ENCODE assay signal across 8 cellular contexts in genomic region chr2:176638167-176639015, GRCh38.
DNase-seq lines count a peak whose midpoint lies in the region; ATAC-seq, FAIRE-seq and TF ChIP-seq lines count a peak whose summit lies in the region.

No MANE protein-coding gene starts in this region.

- peak; percentile 96 for TF ChIP-seq CTCF in A549 (IDR thresholded peaks at IDR 0.05)
- TF ChIP-seq CTCF in liver (IDR thresholded peaks at IDR 0.05; ENCODE audit: low read depth, low read length, missing input control) = peak; percentile 83

- H3K9me3 ChIP-seq in A549 (no peaks in the 10 kb centered on the region), liver (ENCODE audit: control insufficient read depth in 4 of 4, low read length in 3 of 4) (no peaks in the 10 kb centered on the region)

- H3K4me2 ChIP-seq in A549 = peak overlapping the region; percentile 87

- peaks cover 62% of the 10 kb centered on the region for H3K27me3 Mint-ChIP-seq in activated CD4-positive, alpha-beta T cell treated with anti-CD3 and anti-CD28 coated beads, Interleukin-2, amount 10 ng/mL, durations not matched to agents 24 days and 14 days
- H3K27me3 Mint-ChIP-seq in dendritic cell treated with granulocyte-macrophage colony-stimulating factor and Interleukin-4, amounts not matched to agents 40 ng/mL and 50 ng/mL, for 4 days = peaks cover 58% of the 10 kb centered on the region

- no peak for FAIRE-seq in A549 (lab: Jason Lieb, UNC)

- peaks cover 5% of the 10 kb centered on the region for H3K4me1 Mint-ChIP-seq in activated CD4-positive, alpha-beta T cell treated with anti-CD3 and anti-CD28 coated beads, Interleukin-2, amount 10 ng/mL, durations not matched to agents 24 days and 14 days
- H3K4me1 Mint-ChIP-seq in dendritic cell treated with granulocyte-macrophage colony-stimulating factor and Interleukin-4, amounts not matched to agents 40 ng/mL and 50 ng/mL, for 4 days (ENCODE audit: low read depth) = no peaks in the 10 kb centered on the region

- DNase-seq in A549 (ENCODE audit: low read depth in 1 of 2, low spot score in 1 of 2) (peak; percentile 68 to 69), NCI-H2171 treated with DMSO at 0.1 percent for 48 hours (lab: John Stamatoyannopoulos, UW) (peak; percentile 77)
- DNase-seq in activated CD4-positive, alpha-beta T cell treated with anti-CD3 and anti-CD28 coated beads, Interleukin-2, amount 10 ng/mL, durations not matched to agents 24 days and 14 days = peak; percentile 87
- DNase-seq in stimulated activated CD4-positive, alpha-beta T cell treated with anti-CD3 and anti-CD28 coated beads, Interleukin-4, amount 100 ng/mL, for 24 hours = peak; percentile 54

- H3K27ac ChIP-seq in A549 (peak overlapping the region; percentile 88 to 95), liver (ENCODE audit: low read depth in 1 of 2, low read length in 2 of 2) (no peak overlapping the region)

- peaks cover 5 to 34% (median 15%) of the 10 kb centered on the region in 4 donors for H3K27me3 ChIP-seq in liver (ENCODE audit: control insufficient read depth in 4 of 4, insufficient read depth in 4 of 4, low read length in 3 of 4)

- intact Hi-C loops in activated CD4-positive, alpha-beta T cell treated with anti-CD3 and anti-CD28 coated beads, Interleukin-2, amount 10 ng/mL, durations not matched to agents 24 days and 14 days (cut with micrococcal nuclease) = loop anchor here (1.0 to 5.0 kb wide), 4 partner anchors 183 to 512 kb away; no protein-coding TSS in a partner anchor
- intact Hi-C loops in dendritic cell treated with granulocyte-macrophage colony-stimulating factor and Interleukin-4, amounts not matched to agents 40 ng/mL and 50 ng/mL, for 4 days (cut with micrococcal nuclease) = loop anchor here (5.0 kb wide), 3 partner anchors 181 to 511 kb away; partner anchors contain the start of gene HOXD8

- TF ChIP-seq POLR2A in A549 (IDR thresholded peaks at IDR 0.05; ENCODE audit: low read length) = no peak

- H3K4me3 ChIP-seq in A549 (peak overlapping the region; percentile 66), liver (ENCODE audit: low read depth in 1 of 3, low read length in 3 of 3) (peak overlapping the region in 2 of 3 donors; percentile 72 to 74)

- TF ChIP-seq RAD21 in A549 (conservative IDR thresholded peaks at IDR 0.05 in 1 of 2, IDR thresholded peaks at IDR 0.05 in 1 of 2) (peak; percentile 87 to 98), liver (IDR thresholded peaks at IDR 0.05) (peak; percentile 68 to 77)

- no peak overlapping the region for H3K27ac Mint-ChIP-seq in activated CD4-positive, alpha-beta T cell treated with anti-CD3 and anti-CD28 coated beads, Interleukin-2, amount 10 ng/mL, durations not matched to agents 24 days and 14 days
- no peak overlapping the region for H3K27ac Mint-ChIP-seq in dendritic cell treated with granulocyte-macrophage colony-stimulating factor and Interleukin-4, amounts not matched to agents 40 ng/mL and 50 ng/mL, for 4 days

- H3K4me3 Mint-ChIP-seq in activated CD4-positive, alpha-beta T cell treated with anti-CD3 and anti-CD28 coated beads, Interleukin-2, amount 10 ng/mL, durations not matched to agents 24 days and 14 days = peak overlapping the region; percentile 77
- peak overlapping the region; percentile 77 for H3K4me3 Mint-ChIP-seq in dendritic cell treated with granulocyte-macrophage colony-stimulating factor and Interleukin-4, amounts not matched to agents 40 ng/mL and 50 ng/mL, for 4 days

- WGBS in A549 (ENCODE audit: missing lambda C conversion rate) = 20% methylated on average over 37 of the region's 39 CpGs
- 7% methylated on average over 39 of the region's 39 CpGs for WGBS in liver

- CTCF ChIA-PET in A549 (lab: Yijun Ruan, JAX) = interaction anchor here (0.6 to 15.9 kb wide), 58 partner anchors 8 to 1129 kb away, joined by 3 to 216 read pairs (median 4); partner anchors contain the start of gene HOXD8

- H3K36me3 ChIP-seq in liver (ENCODE audit: control insufficient read depth in 4 of 4, insufficient read depth in 3 of 4, low read depth in 1 of 4, low read length in 3 of 4) = no peaks in the 10 kb centered on the region

- no peak for TF ChIP-seq EP300 in A549 (IDR thresholded peaks at IDR 0.05)

- POLR2A ChIA-PET in A549 (lab: Yijun Ruan, JAX) = interaction anchor here (0.6 to 2.6 kb wide), 6 partner anchors 55 to 498 kb away, joined by 3 to 12 read pairs (median 5); no protein-coding TSS in a partner anchor

- H3K9ac ChIP-seq in liver (ENCODE audit: low read depth in 1 of 2, low read length in 2 of 2) = no peak overlapping the region

- no peaks in the 10 kb centered on the region for H3K36me3 Mint-ChIP-seq in activated CD4-positive, alpha-beta T cell treated with anti-CD3 and anti-CD28 coated beads, Interleukin-2, amount 10 ng/mL, durations not matched to agents 24 days and 14 days (ENCODE audit: low read depth)
- no peaks in the 10 kb centered on the region for H3K36me3 Mint-ChIP-seq in dendritic cell treated with granulocyte-macrophage colony-stimulating factor and Interleukin-4, amounts not matched to agents 40 ng/mL and 50 ng/mL, for 4 days (ENCODE audit: low read depth)

- H3K9me3 Mint-ChIP-seq in activated CD4-positive, alpha-beta T cell treated with anti-CD3 and anti-CD28 coated beads, Interleukin-2, amount 10 ng/mL, durations not matched to agents 24 days and 14 days = no peaks in the 10 kb centered on the region
- H3K9me3 Mint-ChIP-seq in dendritic cell treated with granulocyte-macrophage colony-stimulating factor and Interleukin-4, amounts not matched to agents 40 ng/mL and 50 ng/mL, for 4 days = no peaks in the 10 kb centered on the region

- H3K4me1 ChIP-seq in A549 (peaks cover 11% of the 10 kb centered on the region; the same call in 2 of the 3 replicates), liver (ENCODE audit: control insufficient read depth in 4 of 4, insufficient read depth in 4 of 4, low read length in 3 of 4) (peaks cover 0 to 11% (median 6%) of the 10 kb centered on the region in 4 donors)

- ATAC-seq in A549 (peak; percentile 92 to 96), GM18517 (IDR thresholded peaks at IDR 0.05; ENCODE audit: unreplicated experiment) (peak; percentile 83), HG03064 (IDR thresholded peaks at IDR 0.05; ENCODE audit: low read depth, unreplicated experiment) (peak; percentile 87)

TF ChIP-seq in A549, 52 proteins besides CTCF, POLR2A, EP300 and RAD21 (continues in another document):
- 0 out of 5 replicates have a peak, but pooled peaks of 1 of the 2 experiments have one; percentile 12 for TF ChIP-seq JUN (IDR thresholded peaks at IDR 0.05)
- no peak for TF ChIP-seq PHF8 (IDR thresholded peaks at IDR 0.05; ENCODE audit: borderline replicate concordance, low read depth)
- TF ChIP-seq KDM1A (IDR thresholded peaks at IDR 0.05; ENCODE audit: low read depth) = no peak
- TF ChIP-seq E2F6 (IDR thresholded peaks at IDR 0.05; ENCODE audit: borderline replicate concordance, low read depth) = no peak

TF ChIP-seq in liver, 16 proteins besides CTCF, POLR2A, EP300 and RAD21:
- no peak for TF ChIP-seq TAF1 (conservative IDR thresholded peaks at IDR 0.05)
- no peak for TF ChIP-seq FOXA1 (IDR thresholded peaks at IDR 0.05)
- TF ChIP-seq GABPA (IDR thresholded peaks at IDR 0.05 in 1 of 2, conservative IDR thresholded peaks at IDR 0.05 in 1 of 2) = no peak
- TF ChIP-seq ATF3 (IDR thresholded peaks at IDR 0.05) = no peak
- no peak for TF ChIP-seq HNF4A (conservative IDR thresholded peaks at IDR 0.05)
- no peak for TF ChIP-seq FOXA2 (IDR thresholded peaks at IDR 0.05)
- TF ChIP-seq HNF4G (IDR thresholded peaks at IDR 0.05) = no peak
- TF ChIP-seq EGR1 (IDR thresholded peaks at IDR 0.05; ENCODE audit: low read depth in 2 of 2) = no peak
- TF ChIP-seq SP1 (IDR thresholded peaks at IDR 0.05) = no peak
- no peak for TF ChIP-seq MAX (IDR thresholded peaks at IDR 0.05)
- TF ChIP-seq NR2F2 (IDR thresholded peaks at IDR 0.05) = no peak
- TF ChIP-seq RXRA (IDR thresholded peaks at IDR 0.05) = no peak
- TF ChIP-seq REST (IDR thresholded peaks at IDR 0.05) = no peak
- no peak for TF ChIP-seq JUND (IDR thresholded peaks at IDR 0.05)

Comparison
In these comparisons a context has a peak if more than half of its experiments do, and no peak if none do; other contexts are left out.
1. H3K27ac ChIP-seq: peak in A549 (2 of 2); none in liver (0 of 2).
2. Peak in every context shown above with its lines, with median percentiles within 50 percentile points of each other: ATAC-seq and DNase-seq.